ENCODE assay signal across 1 cellular context in the genomic region with DNA sequence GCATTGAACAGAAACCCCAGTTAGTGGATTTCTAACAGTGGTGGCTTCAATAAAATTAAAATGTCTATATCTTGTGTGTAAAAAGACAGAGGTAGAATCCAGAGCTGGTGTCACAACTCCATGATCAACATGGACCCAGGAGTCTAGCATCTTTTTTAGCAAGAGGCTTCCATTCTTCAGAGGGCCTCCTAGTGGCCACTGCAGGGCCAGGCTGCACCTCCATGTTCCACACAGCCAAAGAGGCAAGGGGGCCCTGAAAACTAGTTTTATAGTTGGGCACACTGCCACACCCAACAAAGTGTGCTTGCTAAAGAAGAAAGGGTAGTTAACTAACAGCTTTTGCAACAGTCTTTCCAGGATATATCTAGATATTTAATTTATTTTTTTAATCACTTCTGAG.
TF ChIP-seq lines count a peak whose summit lies in the region.

No MANE protein-coding gene starts in this region.

TF ChIP-seq in SK-N-SH treated with all-trans-retinoic acid at 6 μM for 48 hours, 23 proteins besides CTCF, POLR2A, EP300 and RAD21 (continued from another document):
- TF ChIP-seq, protein P1, sequence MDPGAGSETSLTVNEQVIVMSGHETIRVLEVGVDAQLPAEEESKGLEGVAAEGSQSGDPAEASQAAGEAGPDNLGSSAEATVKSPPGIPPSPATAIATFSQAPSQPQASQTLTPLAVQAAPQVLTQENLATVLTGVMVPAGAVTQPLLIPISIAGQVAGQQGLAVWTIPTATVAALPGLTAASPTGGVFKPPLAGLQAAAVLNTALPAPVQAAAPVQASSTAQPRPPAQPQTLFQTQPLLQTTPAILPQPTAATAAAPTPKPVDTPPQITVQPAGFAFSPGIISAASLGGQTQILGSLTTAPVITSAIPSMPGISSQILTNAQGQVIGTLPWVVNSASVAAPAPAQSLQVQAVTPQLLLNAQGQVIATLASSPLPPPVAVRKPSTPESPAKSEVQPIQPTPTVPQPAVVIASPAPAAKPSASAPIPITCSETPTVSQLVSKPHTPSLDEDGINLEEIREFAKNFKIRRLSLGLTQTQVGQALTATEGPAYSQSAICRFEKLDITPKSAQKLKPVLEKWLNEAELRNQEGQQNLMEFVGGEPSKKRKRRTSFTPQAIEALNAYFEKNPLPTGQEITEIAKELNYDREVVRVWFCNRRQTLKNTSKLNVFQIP (CRISPR knock-in tag; IDR thresholded peaks at IDR 0.05; ENCODE audit: borderline replicate concordance, low read depth) = no peak
- TF ChIP-seq BACH2 (CRISPR knock-in tag; IDR thresholded peaks at IDR 0.05; ENCODE audit: borderline replicate concordance) (no peak), ZNF70 (CRISPR knock-in tag; IDR thresholded peaks at IDR 0.05) (no peak), GLIS3 (CRISPR knock-in tag; IDR thresholded peaks at IDR 0.05) (no peak), ZC3H10 (CRISPR knock-in tag; IDR thresholded peaks at IDR 0.05) (no peak), ZNF8 (CRISPR knock-in tag; IDR thresholded peaks at IDR 0.05) (no peak), TOX (CRISPR knock-in tag; IDR thresholded peaks at IDR 0.05; ENCODE audit: borderline replicate concordance) (no peak)
